In genomic region chr22:31630331-31631329, GRCh38 we compare ENCODE assay signal across 8 cellular contexts. TPM values are rescaled to one million over a fixed set of nuclear protein-coding genes. Genes with fewer than 3 reads are reported as not detected.
DNase-seq lines count a peak whose midpoint lies in the region; ATAC-seq and TF ChIP-seq lines count a peak whose summit lies in the region.

No MANE protein-coding gene starts in this region.

- 1 to 15% (median 2%) methylated on average over 5 to 65 of the region's 65 CpGs; no CpG with 5 or more reads in 1 of the 4 donors for WGBS in adrenal gland, 4 donors
- WGBS in prostate gland = 1% methylated on average over 55 of the region's 65 CpGs

- TF ChIP-seq POLR2A in adrenal gland (IDR thresholded peaks at IDR 0.05) = peak; percentile 36 to 70
- no peak for TF ChIP-seq POLR2A in prostate gland (IDR thresholded peaks at IDR 0.05)

- H3K4me3 ChIP-seq in MG63 = peak overlapping the region; percentile 86
- peak overlapping the region; percentile 1 to 82 (median 39) for H3K4me3 ChIP-seq in adrenal gland
- H3K4me3 ChIP-seq in left ventricle myocardium inferior = peak overlapping the region; percentile 93
- H3K4me3 ChIP-seq in prostate gland = peak overlapping the region; percentile 43 to 62

- intact Hi-C loops in adrenal gland (cut with DNase I) (loop anchor here in 1 of 2 donors (5.0 kb wide), 1 partner anchor 68 kb away; no protein-coding TSS in a partner anchor), left ventricle myocardium inferior (cut with micrococcal nuclease) (loop anchor here (5.0 kb wide), 1 partner anchor 73 kb away; no protein-coding TSS in a partner anchor), prostate gland (cut with DNase I) (loop anchor here (2.0 to 10.0 kb wide), 2 partner anchors 70 to 186 kb away; no protein-coding TSS in a partner anchor)

- H3K36me3 ChIP-seq in MG63 (peaks cover 17% of the 10 kb centered on the region), adrenal gland (replicated peaks in 1 of 2) (no peaks in the 10 kb centered on the region), left ventricle myocardium inferior (no peaks in the 10 kb centered on the region), prostate gland (no peaks in the 10 kb centered on the region)

- peak in 2 of 6 experiments; percentile 14 to 16 for TF ChIP-seq CTCF in adrenal gland (IDR thresholded peaks at IDR 0.05)
- no peak for TF ChIP-seq CTCF in left ventricle myocardium inferior (IDR thresholded peaks at IDR 0.05; ENCODE audit: borderline replicate concordance)
- TF ChIP-seq CTCF in prostate gland (IDR thresholded peaks at IDR 0.05) = no peak

- H3K27me3 ChIP-seq in MG63 (no peaks in the 10 kb centered on the region), adrenal gland (no peaks in the 10 kb centered on the region), left ventricle myocardium inferior (ENCODE audit: low read depth) (no peaks in the 10 kb centered on the region), prostate gland (replicated peaks; ENCODE audit: insufficient read depth) (no peaks in the 10 kb centered on the region)

- H3K27ac ChIP-seq in adrenal gland (peak overlapping the region; percentile 50 to 95 (median 93)), left ventricle myocardium inferior (replicated peaks) (peak overlapping the region; percentile 92), prostate gland (peak overlapping the region; percentile 54 to 73)

- H3K9me3 ChIP-seq in MG63 (no peaks in the 10 kb centered on the region), adrenal gland (replicated peaks in 1 of 3) (no peaks in the 10 kb centered on the region), left ventricle myocardium inferior (replicated peaks) (no peaks in the 10 kb centered on the region), prostate gland (no peaks in the 10 kb centered on the region)

- peak; percentile 51 for ATAC-seq in GM21529 (IDR thresholded peaks at IDR 0.05; ENCODE audit: unreplicated experiment)

- H3K4me1 ChIP-seq in adrenal gland (replicated peaks in 1 of 2) (peaks cover 33 to 53% of the 10 kb centered on the region in 2 donors), left ventricle myocardium inferior (peaks cover 65% of the 10 kb centered on the region), prostate gland (replicated peaks) (peaks cover 19% of the 10 kb centered on the region)

- DNase-seq in D341Med (ENCODE audit: low spot score) (peak; percentile 97), MG63 (peak; percentile 90), T-helper 1 cell (peak; percentile 76 to 91 (median 84)), adrenal gland (peak; percentile 70 to 90 (median 88)), left ventricle myocardium inferior (peak; percentile 82), prostate gland (ENCODE audit: low spot score) (peak; percentile 43), ureter (ENCODE audit: low spot score) (peak; percentile 84)

RNA-seq across cellular contexts. Expression of gene PISD, which starts 31.4 kb away (rescaled TPM):
- 16.0 and 30.5 TPM in 2 replicates for total RNA-seq in MG63 (2014; rRNA removed; shearing (Covaris generic); ENCODE audit: low replicate concordance)
- total RNA-seq in adrenal gland = 10 to 100 TPM; 42.1 to 99.5 (median 56.6) TPM
- 10 to 100 TPM; 25.1 to 87.0 (median 68.7) TPM for polyA plus RNA-seq in adrenal gland
- total RNA-seq in left ventricle myocardium inferior = 18.1 TPM
- 10 to 100 TPM; 35.1 to 91.2 TPM for total RNA-seq in prostate gland
- total RNA-seq in ureter = 68.0 TPM

Comparison
In these comparisons a context has a peak if more than half of its experiments do, and no peak if none do; other contexts are left out.
1. Peak in every context shown above with its lines: DNase-seq, ATAC-seq, H3K4me3 ChIP-seq and H3K27ac ChIP-seq.
2. DNase-seq: peak in every context shown above with its lines; median percentile 97 in D341Med; 90 in MG63; 88 in adrenal gland; 84 in T-helper 1 cell; 84 in ureter; 82 in left ventricle myocardium inferior; 43 in prostate gland.
3. H3K4me3 ChIP-seq: peak in every context shown above with its lines; median percentile 93 in left ventricle myocardium inferior; 86 in MG63; 52 in prostate gland; 39 in adrenal gland.